ENCODE assay signal across 1 cellular context in genomic region chr6:35737413-35738211, GRCh38.
TF ChIP-seq lines count a peak whose summit lies in the region.

No MANE protein-coding gene starts in this region.

TF ChIP-seq in HepG2, 621 proteins besides CTCF, POLR2A, EP300 and RAD21 (continued from another document and continues in another):
- TF ChIP-seq CSRNP1 (CRISPR knock-in tag; IDR thresholded peaks at IDR 0.05): no peak
- TF ChIP-seq ZNF10 (CRISPR knock-in tag; IDR thresholded peaks at IDR 0.05; ENCODE audit: borderline replicate concordance, low read depth): no peak
- TF ChIP-seq ZBTB42 (CRISPR knock-in tag; IDR thresholded peaks at IDR 0.05): no peak
- TF ChIP-seq ZNF451 (CRISPR knock-in tag; IDR thresholded peaks at IDR 0.05): no peak
- TF ChIP-seq ZNF142 (CRISPR knock-in tag; IDR thresholded peaks at IDR 0.05): no peak
- TF ChIP-seq ZNF660 (CRISPR knock-in tag; IDR thresholded peaks at IDR 0.05; ENCODE audit: borderline replicate concordance, low read depth): no peak
- TF ChIP-seq ZNF282 (IDR thresholded peaks at IDR 0.05; ENCODE audit: partially characterized antibody): no peak
- no peak for TF ChIP-seq ZNF569 (CRISPR knock-in tag; IDR thresholded peaks at IDR 0.05; ENCODE audit: borderline replicate concordance)
- no peak for TF ChIP-seq PPARG (CRISPR knock-in tag; conservative IDR thresholded peaks at IDR 0.05)
- no peak for TF ChIP-seq BRCA1 (CRISPR knock-in tag; IDR thresholded peaks at IDR 0.05)
- no peak for TF ChIP-seq KAT2B (IDR thresholded peaks at IDR 0.05; ENCODE audit: borderline replicate concordance, low read depth, low read length)
- no peak for TF ChIP-seq CEBPZ (IDR thresholded peaks at IDR 0.05; ENCODE audit: low read length)
- 0 out of 2 replicates have a peak, but pooled peaks have one; percentile 38 for TF ChIP-seq ARNTL (CRISPR knock-in tag; IDR thresholded peaks at IDR 0.05)
- TF ChIP-seq ZNF670 (CRISPR knock-in tag; IDR thresholded peaks at IDR 0.05; ENCODE audit: borderline replicate concordance): no peak
- TF ChIP-seq ZNF605 (CRISPR knock-in tag; IDR thresholded peaks at IDR 0.05): no peak
- TF ChIP-seq GATA4 (IDR thresholded peaks at IDR 0.05; ENCODE audit: borderline replicate concordance, low read depth): no peak
- TF ChIP-seq STAT6 (CRISPR knock-in tag; IDR thresholded peaks at IDR 0.05; ENCODE audit: borderline replicate concordance): no peak
- TF ChIP-seq AHR (CRISPR knock-in tag; IDR thresholded peaks at IDR 0.05): no peak
- TF ChIP-seq SRF (IDR thresholded peaks at IDR 0.05; ENCODE audit: low read depth, low read length): 0 out of 2 replicates have a peak, but pooled peaks have one; percentile 19
- no peak for TF ChIP-seq KAT7 (CRISPR knock-in tag; IDR thresholded peaks at IDR 0.05; ENCODE audit: borderline replicate concordance)
- TF ChIP-seq MATR3 (CRISPR knock-in tag; IDR thresholded peaks at IDR 0.05): no peak
- no peak for TF ChIP-seq PCBP2 (optimal IDR thresholded peaks at IDR 0.05; ENCODE audit: low read depth, low read length, poor library complexity, severe bottlenecking)
- no peak for TF ChIP-seq RAD51 (IDR thresholded peaks at IDR 0.05; ENCODE audit: borderline replicate concordance)
- TF ChIP-seq IRX3 (CRISPR knock-in tag; IDR thresholded peaks at IDR 0.05; ENCODE audit: borderline replicate concordance, low read depth): no peak
- TF ChIP-seq ZNF407 (CRISPR knock-in tag; IDR thresholded peaks at IDR 0.05; ENCODE audit: not compliant biosample characterization): no peak
- no peak for TF ChIP-seq FOXJ3 (CRISPR knock-in tag; IDR thresholded peaks at IDR 0.05; ENCODE audit: borderline replicate concordance)
- 0 out of 2 replicates have a peak, but pooled peaks have one; percentile 31 for TF ChIP-seq MIXL1 (CRISPR knock-in tag; IDR thresholded peaks at IDR 0.05)
- TF ChIP-seq TGIF2 (CRISPR knock-in tag; IDR thresholded peaks at IDR 0.05): no peak
- TF ChIP-seq TAF1 (CRISPR knock-in tag; IDR thresholded peaks at IDR 0.05): no peak
- no peak for TF ChIP-seq RNF219 (CRISPR knock-in tag; IDR thresholded peaks at IDR 0.05)
- TF ChIP-seq HOXA7 (CRISPR knock-in tag; IDR thresholded peaks at IDR 0.05): no peak
